14 cellular contexts compared by ENCODE assay signal in the genomic region with DNA sequence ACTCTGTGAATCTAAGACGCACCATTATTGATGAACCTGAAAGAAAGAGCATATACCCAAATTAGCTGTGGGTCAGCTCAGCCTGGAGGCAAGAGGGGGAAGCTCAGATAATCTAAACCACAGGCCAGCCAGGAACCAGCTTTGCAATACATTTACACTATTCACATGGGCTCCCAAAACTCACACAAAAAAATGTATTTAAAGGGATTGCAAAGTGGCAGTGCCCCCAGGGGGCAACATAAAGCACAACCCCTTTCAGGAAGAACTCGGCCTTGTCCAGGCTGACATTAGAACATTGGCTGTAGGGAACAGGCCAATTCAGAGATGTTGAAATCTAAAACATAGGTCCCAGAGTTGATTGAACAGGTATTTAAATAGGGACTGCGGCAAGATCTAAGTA. TPM values are rescaled to one million over a fixed set of nuclear protein-coding genes. Genes with fewer than 3 reads are reported as not detected.
A peak's percentile ranks its signal among the peaks of the same experiment; 100 is the strongest.
DNase-seq lines count a peak whose midpoint lies in the region; ATAC-seq and TF ChIP-seq lines count a peak whose summit lies in the region.
"Had no signal": no experiment of that assay in that cellular context is flagged by ENCODE, and none has a peak within 500 bp of the region (broad histone marks: within the 10 kb centered on the region; RNA-seq: fewer than 3 reads in every experiment).

No MANE protein-coding gene starts in this region.

- peak overlapping the region in 7 of 8 donors; percentile 59 to 90 (median 64) for H3K4me3 Mint-ChIP-seq in naive B cell

- H2AFZ ChIP-seq in HCT116 (ENCODE audit: low read depth, low read length, poor library complexity, severe bottlenecking): peak overlapping the region; percentile 8

- H3K27ac Mint-ChIP-seq in naive B cell: peak overlapping the region in 3 of 6 donors; percentile 44 to 93 (median 73)

- RAD21 ChIA-PET in HCT116 (lab: Charles Lee; ENCODE audit: low non-redundant PET in 1 of 2, low total read pairs in 2 of 2, uncharacterized antibody in 2 of 2, unreplicated experiment in 2 of 2): no interaction called here

- no peak for TF ChIP-seq RAD21 in HCT116 (IDR thresholded peaks at IDR 0.05; ENCODE audit: low read depth)

- TF ChIP-seq POLR2A in HCT116 (IDR thresholded peaks at IDR 0.05; ENCODE audit: borderline replicate concordance, extremely low read depth, insufficient read depth, insufficient read length): no peak

- H3K4me1 Mint-ChIP-seq in naive B cell: peaks cover 12 to 15% (median 13%) of the 10 kb centered on the region in 3 donors

- no peaks in the 10 kb centered on the region for H4K20me1 ChIP-seq in HCT116 (ENCODE audit: insufficient read depth)

- POLR2A ChIA-PET in HCT116 (lab: Charles Lee): no interaction called here

- H3K36me3 ChIP-seq in HCT116 (ENCODE audit: control insufficient read depth in 1 of 2, insufficient read depth in 2 of 2, low read length in 2 of 2) (no peaks in the 10 kb centered on the region), WERI-Rb-1 (no peaks in the 10 kb centered on the region; the same call in 1 of the 2 replicates)
- H3K36me3 ChIP-seq: spleen had no signal

- intact Hi-C loops in HCT116 (cut with micrococcal nuclease): loop anchor here (10.0 kb wide), 1 partner anchor 70 kb away; no protein-coding TSS in a partner anchor

- H3K9me3 Mint-ChIP-seq in naive B cell: peaks cover 7 to 17% (median 11%) of the 10 kb centered on the region in 7 donors

- H3K4me3 ChIP-seq in HCT116 (replicated peaks in 1 of 2; ENCODE audit: low read depth in 1 of 2, low read length in 2 of 2): no peak overlapping the region
- no peak overlapping the region for H3K4me3 ChIP-seq in WERI-Rb-1 (ENCODE audit: low read depth, low read length)
- H3K4me3 ChIP-seq: lung had no signal

- CTCF ChIA-PET in HCT116 (lab: Charles Lee): no interaction called here

- no peaks in the 10 kb centered on the region for H3K79me2 ChIP-seq in HCT116 (ENCODE audit: insufficient read depth, low read length)

- BruUV-seq in HCT116 (replicated peaks; lab: Mats Ljungman, UMichigan): no TSS peak

- H3K27me3 Mint-ChIP-seq in naive B cell: peaks cover 13 to 64% (median 47%) of the 10 kb centered on the region in 3 donors

- DNase-seq in SKM-1 treated with dmso at 0.1 percent for 144 hours (lab: John Stamatoyannopoulos, UW; ENCODE audit: unreplicated experiment): peak; percentile 1
- no peak for DNase-seq in SKM-1 (lab: John Stamatoyannopoulos, UW; ENCODE audit: unreplicated experiment)
- DNase-seq in HCT116 (ENCODE audit: low read depth, low spot score): no peak
- DNase-seq in WERI-Rb-1: no peak
- DNase-seq in naive B cell: no peak
- no peak for DNase-seq in NCI-H187 (lab: John Stamatoyannopoulos, UW)
- no peak for DNase-seq in stimulated activated CD4-positive, alpha-beta T cell treated with anti-CD3 and anti-CD28 coated beads, Interleukin-2, amount 100 ng/mL, for 48 hours
- DNase-seq: Calu3, cortex of kidney, spleen had no signal

- H3K27ac ChIP-seq in HCT116 (ENCODE audit: low read depth, low read length): no peak overlapping the region
- no peak overlapping the region for H3K27ac ChIP-seq in WERI-Rb-1

- H3K27me3 ChIP-seq in HCT116 (ENCODE audit: insufficient read depth, low read length) (no peaks in the 10 kb centered on the region), WERI-Rb-1 (ENCODE audit: insufficient read depth, low read depth, severe bottlenecking) (no peaks in the 10 kb centered on the region)

- H3K4me1 ChIP-seq in HCT116 (ENCODE audit: control insufficient read depth in 1 of 2, insufficient read depth in 2 of 2, low read length in 2 of 2): peaks cover 9 to 16% of the 10 kb centered on the region in 2 experiments

- H3K9me3 ChIP-seq in HCT116 (ENCODE audit: control insufficient read depth in 1 of 2, insufficient read depth in 1 of 2, low read depth in 1 of 2, low read length in 2 of 2) (peaks cover 0 to 5% of the 10 kb centered on the region in 2 experiments; a peak in 1 of 4 replicates), WERI-Rb-1 (ENCODE audit: severe bottlenecking) (peaks cover 4% of the 10 kb centered on the region)

- ATAC-seq in HCT116: no peak
- ATAC-seq in naive B cell (ENCODE audit: low read depth in 2 of 2): no peak
- no peak for ATAC-seq in HG03521 (IDR thresholded peaks at IDR 0.05; ENCODE audit: unreplicated experiment)

- H3K4me2 ChIP-seq in HCT116 (ENCODE audit: low read length): no peak overlapping the region

- no peak overlapping the region for H3K9ac ChIP-seq in HCT116 (ENCODE audit: low read length)

- no peaks in the 10 kb centered on the region for H3K9me2 ChIP-seq in HCT116 (ENCODE audit: insufficient read depth)

- TF ChIP-seq CTCF in HCT116 (IDR thresholded peaks at IDR 0.05 in 2 of 3, conservative IDR thresholded peaks at IDR 0.05 in 1 of 3; ENCODE audit: borderline replicate concordance in 1 of 3, insufficient read depth in 1 of 3, low read depth in 2 of 3, low read length in 2 of 3) (0 out of 6 replicates have a peak, but pooled peaks of 1 of the 3 experiments have one; percentile 12), WERI-Rb-1 (IDR thresholded peaks at IDR 0.05; ENCODE audit: low read depth, low read length) (0 out of 2 replicates have a peak, but pooled peaks have one; percentile 1)

- H3K36me3 Mint-ChIP-seq in naive B cell: peaks cover 5 to 23% of the 10 kb centered on the region in 2 donors

TF ChIP-seq in HCT116, 20 proteins besides CTCF, POLR2A, EP300 and RAD21:
- no peak for TF ChIP-seq SP1 (IDR thresholded peaks at IDR 0.05; ENCODE audit: low read depth)
- no peak for TF ChIP-seq ZFX (IDR thresholded peaks at IDR 0.05)
- no peak for TF ChIP-seq SIN3A (IDR thresholded peaks at IDR 0.05; ENCODE audit: low read depth)
- TF ChIP-seq, protein P1, sequence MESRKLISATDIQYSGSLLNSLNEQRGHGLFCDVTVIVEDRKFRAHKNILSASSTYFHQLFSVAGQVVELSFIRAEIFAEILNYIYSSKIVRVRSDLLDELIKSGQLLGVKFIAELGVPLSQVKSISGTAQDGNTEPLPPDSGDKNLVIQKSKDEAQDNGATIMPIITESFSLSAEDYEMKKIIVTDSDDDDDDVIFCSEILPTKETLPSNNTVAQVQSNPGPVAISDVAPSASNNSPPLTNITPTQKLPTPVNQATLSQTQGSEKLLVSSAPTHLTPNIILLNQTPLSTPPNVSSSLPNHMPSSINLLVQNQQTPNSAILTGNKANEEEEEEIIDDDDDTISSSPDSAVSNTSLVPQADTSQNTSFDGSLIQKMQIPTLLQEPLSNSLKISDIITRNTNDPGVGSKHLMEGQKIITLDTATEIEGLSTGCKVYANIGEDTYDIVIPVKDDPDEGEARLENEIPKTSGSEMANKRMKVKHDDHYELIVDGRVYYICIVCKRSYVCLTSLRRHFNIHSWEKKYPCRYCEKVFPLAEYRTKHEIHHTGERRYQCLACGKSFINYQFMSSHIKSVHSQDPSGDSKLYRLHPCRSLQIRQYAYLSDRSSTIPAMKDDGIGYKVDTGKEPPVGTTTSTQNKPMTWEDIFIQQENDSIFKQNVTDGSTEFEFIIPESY (IDR thresholded peaks at IDR 0.05; ENCODE audit: extremely low read depth, insufficient replicate concordance, low read length): no peak
- TF ChIP-seq YY1 (IDR thresholded peaks at IDR 0.05; ENCODE audit: extremely low read depth, insufficient replicate concordance, low read depth, low read length): no peak
- no peak for TF ChIP-seq EZH2phosphoT487 (IDR thresholded peaks at IDR 0.05; ENCODE audit: borderline replicate concordance)
- TF ChIP-seq ELF1 (IDR thresholded peaks at IDR 0.05; ENCODE audit: borderline replicate concordance, low read depth): no peak
- TF ChIP-seq TCF7L2 (IDR thresholded peaks at IDR 0.05; ENCODE audit: borderline replicate concordance, extremely low read depth, insufficient read depth, insufficient read length): no peak
- TF ChIP-seq EGR1 (IDR thresholded peaks at IDR 0.05; ENCODE audit: low read depth): no peak
- TF ChIP-seq, protein P2, sequence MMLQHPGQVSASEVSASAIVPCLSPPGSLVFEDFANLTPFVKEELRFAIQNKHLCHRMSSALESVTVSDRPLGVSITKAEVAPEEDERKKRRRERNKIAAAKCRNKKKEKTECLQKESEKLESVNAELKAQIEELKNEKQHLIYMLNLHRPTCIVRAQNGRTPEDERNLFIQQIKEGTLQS (IDR thresholded peaks at IDR 0.05): no peak
- no peak for TF ChIP-seq POLR2AphosphoS5 (IDR thresholded peaks at IDR 0.05; ENCODE audit: low read depth, low read length)
- TF ChIP-seq EZH2 (IDR thresholded peaks at IDR 0.05): no peak
- no peak for TF ChIP-seq JUND (IDR thresholded peaks at IDR 0.05)
- TF ChIP-seq, protein P3, sequence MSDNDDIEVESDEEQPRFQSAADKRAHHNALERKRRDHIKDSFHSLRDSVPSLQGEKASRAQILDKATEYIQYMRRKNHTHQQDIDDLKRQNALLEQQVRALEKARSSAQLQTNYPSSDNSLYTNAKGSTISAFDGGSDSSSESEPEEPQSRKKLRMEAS (IDR thresholded peaks at IDR 0.05): no peak
- TF ChIP-seq FOSL1 (IDR thresholded peaks at IDR 0.05; ENCODE audit: low read depth): no peak
- no peak for TF ChIP-seq SRF (IDR thresholded peaks at IDR 0.05; ENCODE audit: low read depth)
- no peak for TF ChIP-seq ZNF274 (IDR thresholded peaks at IDR 0.05; ENCODE audit: low read depth, low read length)

RNA-seq across cellular contexts. Expression of a gene that starts 3.2 kb away (rescaled TPM):
- not detected for total RNA-seq in HCT116 (2021; ENCODE audit: unreplicated experiment)
- polyA plus RNA-seq in HCT116 (2012): 0.20 and 0.25 TPM in 2 replicates
- under 1 TPM in 1 of 6 donors, not detected in 5; 0.17 TPM for polyA plus RNA-seq in naive B cell (ENCODE audit: low read depth in 6 of 6)
- total RNA-seq: A172, Calu3, lung, spleen, temporal lobe had no signal
- polyA plus RNA-seq: lung had no signal

RNA-seq across cellular contexts. Expression of a gene that starts 32.6 kb away (rescaled TPM):
- total RNA-seq in HCT116 (2021; ENCODE audit: unreplicated experiment): 4.0 TPM
- 5.4 and 6.4 TPM in 2 replicates for polyA plus RNA-seq in HCT116 (2012)
- polyA plus RNA-seq in naive B cell (ENCODE audit: low read depth in 6 of 6): not detected
- total RNA-seq: Calu3 had no signal

RNA-seq across cellular contexts. Expression of a gene that starts 49.6 kb away (rescaled TPM):
- total RNA-seq in HCT116 (2021; ENCODE audit: unreplicated experiment): not detected
- polyA plus RNA-seq in HCT116 (2012): 0.14 TPM in 1 of 2 replicates, not detected in the other
- not detected for polyA plus RNA-seq in naive B cell (ENCODE audit: low read depth in 6 of 6)
- total RNA-seq: A172, Calu3, spleen had no signal

RNA-seq across cellular contexts. Expression of a gene that starts 53.3 kb away (rescaled TPM):
- total RNA-seq in HCT116 (2021; ENCODE audit: unreplicated experiment): 73.3 TPM
- polyA plus RNA-seq in HCT116 (2012): 51.0 and 56.6 TPM in 2 replicates
- polyA plus RNA-seq in naive B cell (ENCODE audit: low read depth in 6 of 6): 10 to 100 TPM; 44.7 to 76.2 (median 55.4) TPM

RNA-seq across cellular contexts. Expression of a gene that starts 54.2 kb away (rescaled TPM):
- 76.5 TPM for total RNA-seq in HCT116 (2021; ENCODE audit: unreplicated experiment)
- polyA plus RNA-seq in HCT116 (2012): 41.6 and 42.5 TPM in 2 replicates
- polyA plus RNA-seq in naive B cell (ENCODE audit: low read depth in 6 of 6): 10 to 100 TPM; 28.9 to 43.7 (median 36.8) TPM
